Comparison of ENCODE assay signal across 10 cellular contexts in the genomic region with DNA sequence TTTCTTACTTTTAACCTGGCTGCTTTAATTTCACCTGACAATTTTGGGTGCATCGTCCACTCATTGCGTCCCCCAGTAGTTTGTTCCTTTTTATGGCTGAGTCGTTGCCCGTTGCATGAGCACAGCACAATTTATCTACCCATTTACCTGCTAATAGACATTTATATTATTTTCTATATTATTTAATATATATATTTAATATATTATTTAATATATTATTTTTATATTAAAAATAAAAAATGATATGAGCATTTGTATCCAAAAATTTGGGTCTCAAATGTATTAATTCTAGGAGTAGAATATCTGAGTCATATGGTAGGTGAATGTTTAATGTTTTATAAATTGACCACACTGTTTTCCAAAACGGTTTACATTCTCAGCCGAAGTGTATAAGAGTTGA.
"Had no signal": no experiment of that assay in that cellular context is flagged by ENCODE, and none has a peak within 500 bp of the region (broad histone marks: within the 10 kb centered on the region; RNA-seq: fewer than 3 reads in every experiment).

No MANE protein-coding gene starts in this region.

- FAIRE-seq: H1, H54 had no signal

- H3K4me3 Mint-ChIP-seq: GM23338, H9 had no signal

- H3K27ac ChIP-seq: GM23248 had no signal

- H3K27ac Mint-ChIP-seq: GM23338, H9 had no signal

- DNase-seq: GM23248, GOT3, H7, H9, HCEC 1CT had no signal

- H3K36me3 ChIP-seq: HAP-1 had no signal

- ATAC-seq: GM23338, HCT116 had no signal

- H3K9me3 ChIP-seq: HAP-1 had no signal

- H3K4me3 ChIP-seq: GM23248, GM23338, HAP-1 had no signal
